Comparison of ENCODE assay signal across 8 cellular contexts in the genomic region with DNA sequence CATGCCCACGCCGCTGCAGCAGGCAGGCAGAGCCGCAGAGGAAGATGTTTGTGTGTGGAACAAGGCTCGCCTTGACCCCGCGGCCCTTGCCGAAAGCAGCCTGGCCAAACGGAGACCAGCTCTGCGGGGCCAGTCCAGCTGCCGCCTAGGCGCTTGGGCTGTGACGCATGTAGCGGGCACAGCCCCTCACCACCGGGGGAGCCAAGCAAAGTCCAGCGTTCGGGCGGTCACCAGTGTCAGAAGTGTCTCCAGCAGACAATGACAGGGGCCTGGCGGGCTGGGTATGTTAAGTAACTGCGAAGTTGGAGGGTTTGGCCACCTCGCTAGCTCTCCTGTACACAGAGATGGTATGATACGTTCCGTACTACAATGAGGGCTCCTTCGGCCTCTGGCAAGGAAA. TPM values are rescaled to one million over a fixed set of nuclear protein-coding genes. Genes with fewer than 3 reads are reported as not detected.
DNase-seq lines count a peak whose midpoint lies in the region; ATAC-seq lines count a peak whose summit lies in the region.

No MANE protein-coding gene starts in this region.

- peaks cover 2% of the 10 kb centered on the region for H3K4me1 Mint-ChIP-seq in activated naive CD8-positive, alpha-beta T cell treated with anti-CD3 and anti-CD28 coated beads, Interleukin-2, amount 10 ng/mL, durations not matched to agents 7 days and 5 days
- H3K4me1 Mint-ChIP-seq in stimulated activated naive B cell treated with anti-CD40 and anti-IgM and Interleukin-4, amounts not matched to agents 10 μg/mL and 1 μg/mL and 100 μg/mL, for 72 hours, result peaks cover 5 to 25% of the 10 kb centered on the region in 2 donors

- H3K27ac ChIP-seq in HUES48 (ENCODE audit: low read depth, low read length) (no peak overlapping the region), iPS-18a (ENCODE audit: low read length) (no peak overlapping the region)

- no peaks in the 10 kb centered on the region for H3K4me1 ChIP-seq in HUES48 (ENCODE audit: control insufficient read depth, insufficient read depth, low read length)
- H3K4me1 ChIP-seq in iPS-18a (ENCODE audit: control insufficient read depth, low read depth, low read length), result no peaks in the 10 kb centered on the region

- H3K4me3 ChIP-seq in HUES48 (ENCODE audit: low read depth, low read length) (peak overlapping the region; percentile 74), iPS-18a (ENCODE audit: low read length) (peak overlapping the region; percentile 66)

- H3K36me3 ChIP-seq in HUES48 (ENCODE audit: control insufficient read depth, insufficient read depth, low read length) (no peaks in the 10 kb centered on the region), iPS-18a (ENCODE audit: control insufficient read depth, low read depth, low read length) (no peaks in the 10 kb centered on the region)

- no peak overlapping the region for H3K27ac Mint-ChIP-seq in activated naive CD8-positive, alpha-beta T cell treated with anti-CD3 and anti-CD28 coated beads, Interleukin-2, amount 10 ng/mL, durations not matched to agents 7 days and 5 days
- no peak overlapping the region for H3K27ac Mint-ChIP-seq in stimulated activated naive B cell treated with anti-CD40 and anti-IgM and Interleukin-4, amounts not matched to agents 10 μg/mL and 1 μg/mL and 100 μg/mL, for 72 hours

- H3K27me3 Mint-ChIP-seq in activated naive CD8-positive, alpha-beta T cell treated with anti-CD3 and anti-CD28 coated beads, Interleukin-2, amount 10 ng/mL, durations not matched to agents 7 days and 5 days, result no peaks in the 10 kb centered on the region
- no peaks in the 10 kb centered on the region for H3K27me3 Mint-ChIP-seq in stimulated activated naive B cell treated with anti-CD40 and anti-IgM and Interleukin-4, amounts not matched to agents 10 μg/mL and 1 μg/mL and 100 μg/mL, for 72 hours

- POLR2A ChIA-PET in activated naive CD8-positive, alpha-beta T cell treated with anti-CD3 and anti-CD28 coated beads, Interleukin-2, amount 10 ng/mL, durations not matched to agents 7 days and 5 days (lab: Charles Lee), result no interaction called here

- H3K9me3 Mint-ChIP-seq in activated naive CD8-positive, alpha-beta T cell treated with anti-CD3 and anti-CD28 coated beads, Interleukin-2, amount 10 ng/mL, durations not matched to agents 7 days and 5 days, result no peaks in the 10 kb centered on the region
- no peaks in the 10 kb centered on the region for H3K9me3 Mint-ChIP-seq in stimulated activated naive B cell treated with anti-CD40 and anti-IgM and Interleukin-4, amounts not matched to agents 10 μg/mL and 1 μg/mL and 100 μg/mL, for 72 hours

- ATAC-seq in activated naive CD8-positive, alpha-beta T cell treated with anti-CD3 and anti-CD28 coated beads, Interleukin-2, amount 10 ng/mL, durations not matched to agents 7 days and 5 days (ENCODE audit: low read depth), result no peak
- no peak for ATAC-seq in stimulated activated naive B cell treated with anti-CD40 and anti-IgM and Interleukin-4, amounts not matched to agents 10 μg/mL and 1 μg/mL and 100 μg/mL, for 72 hours (replicated peaks)
- no peak for ATAC-seq in HG02970 (IDR thresholded peaks at IDR 0.05; ENCODE audit: low FRiP score, unreplicated experiment)
- no peak for ATAC-seq in GM21723 (IDR thresholded peaks at IDR 0.05; ENCODE audit: unreplicated experiment)
- no peak for ATAC-seq in GM21619 (IDR thresholded peaks at IDR 0.05; ENCODE audit: unreplicated experiment)

- no peak overlapping the region for H3K9ac ChIP-seq in HUES48 (ENCODE audit: low read depth, low read length)
- H3K9ac ChIP-seq in iPS-18a (ENCODE audit: low read length), result peak overlapping the region; percentile 34

- H3K4me3 Mint-ChIP-seq in activated naive CD8-positive, alpha-beta T cell treated with anti-CD3 and anti-CD28 coated beads, Interleukin-2, amount 10 ng/mL, durations not matched to agents 7 days and 5 days, result peak overlapping the region; percentile 75
- H3K4me3 Mint-ChIP-seq in stimulated activated naive B cell treated with anti-CD40 and anti-IgM and Interleukin-4, amounts not matched to agents 10 μg/mL and 1 μg/mL and 100 μg/mL, for 72 hours, result peak overlapping the region; percentile 78 to 80

- no peaks in the 10 kb centered on the region for H3K36me3 Mint-ChIP-seq in activated naive CD8-positive, alpha-beta T cell treated with anti-CD3 and anti-CD28 coated beads, Interleukin-2, amount 10 ng/mL, durations not matched to agents 7 days and 5 days
- H3K36me3 Mint-ChIP-seq in stimulated activated naive B cell treated with anti-CD40 and anti-IgM and Interleukin-4, amounts not matched to agents 10 μg/mL and 1 μg/mL and 100 μg/mL, for 72 hours, result no peaks in the 10 kb centered on the region

- no peak for DNase-seq in activated naive CD8-positive, alpha-beta T cell treated with anti-CD3 and anti-CD28 coated beads, Interleukin-2, amount 10 ng/mL, durations not matched to agents 7 days and 5 days
- no peak for DNase-seq in stimulated activated naive B cell treated with anti-CD40 and anti-IgM and Interleukin-4, amounts not matched to agents 10 μg/mL and 1 μg/mL and 100 μg/mL, for 72 hours
- DNase-seq in activated gamma-delta T cell (lab: John Stamatoyannopoulos, UW), result no peak

- H3K27me3 ChIP-seq in HUES48 (ENCODE audit: control insufficient read depth, insufficient read depth, low read length) (peaks cover 11% of the 10 kb centered on the region), iPS-18a (ENCODE audit: control insufficient read depth, insufficient read depth, low read length) (peaks cover 5% of the 10 kb centered on the region)

- H3K9me3 ChIP-seq in HUES48 (ENCODE audit: control insufficient read depth, insufficient read depth, low read length) (peaks cover 32% of the 10 kb centered on the region; the same call in 1 of the 2 replicates), iPS-18a (ENCODE audit: control insufficient read depth, low read depth, low read length) (peaks cover under 1% of the 10 kb centered on the region)

RNA-seq across cellular contexts. Expression of a gene that starts 1.3 kb away (rescaled TPM):
- total RNA-seq in activated naive CD8-positive, alpha-beta T cell treated with anti-CD3 and anti-CD28 coated beads, Interleukin-2, amount 10 ng/mL, durations not matched to agents 7 days and 5 days, result 1 to 10 TPM; 4.6 TPM

RNA-seq across cellular contexts. Expression of a gene that starts 26.2 kb away (rescaled TPM):
- total RNA-seq in activated naive CD8-positive, alpha-beta T cell treated with anti-CD3 and anti-CD28 coated beads, Interleukin-2, amount 10 ng/mL, durations not matched to agents 7 days and 5 days, result under 1 TPM in 1 of 2 experiments, not detected in 1; 0.22 TPM
